12 cellular contexts compared by ENCODE assay signal in the genomic region with DNA sequence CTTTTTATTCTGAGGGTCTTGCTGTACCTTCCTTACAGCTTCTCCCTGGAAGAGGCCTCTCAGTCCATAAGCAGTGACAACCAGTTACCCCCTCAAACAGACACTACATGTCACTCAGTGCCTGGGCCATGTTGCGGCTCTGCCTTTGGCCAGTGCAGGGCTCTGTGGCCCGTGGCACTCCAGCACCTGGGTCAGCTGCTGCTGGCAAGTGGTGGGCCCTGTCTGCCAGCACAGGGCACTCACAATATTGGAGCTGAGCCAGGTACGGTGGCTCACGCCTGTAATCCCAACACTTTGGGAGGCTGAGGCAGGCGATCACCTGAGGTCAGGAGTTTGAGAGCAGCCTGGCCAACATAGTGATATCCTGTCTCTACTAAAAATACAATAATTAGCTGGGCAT.
"Had no signal": no experiment of that assay in that cellular context is flagged by ENCODE, and none has a peak within 500 bp of the region (broad histone marks: within the 10 kb centered on the region; RNA-seq: fewer than 3 reads in every experiment).

No MANE protein-coding gene starts in this region.

- H3K9me3 ChIP-seq: breast epithelium had no signal

- H3K4me3 ChIP-seq: breast epithelium had no signal

- H3K9ac ChIP-seq: parathyroid adenoma had no signal

- H3K4me1 ChIP-seq: breast epithelium, foreskin keratinocyte had no signal

- H2AFZ ChIP-seq: parathyroid adenoma had no signal

- ATAC-seq: activated CD4-positive, CD25-positive, alpha-beta regulatory T cell treated with anti-CD3 and anti-CD28 coated beads, Interleukin-2, amount 50 U/mL, for 24 hours; effector memory CD8-positive, alpha-beta T cell; naive thymus-derived CD4-positive, alpha-beta T cell had no signal

- H3K27ac ChIP-seq: foreskin keratinocyte, parathyroid adenoma had no signal

- DNase-seq: activated naive CD4-positive, alpha-beta T cell; anterior cingulate cortex; dermis blood vessel endothelial cell; effector memory CD8-positive, alpha-beta T cell; foreskin keratinocyte; naive thymus-derived CD4-positive, alpha-beta T cell; stimulated activated CD4-positive, alpha-beta T cell treated with anti-CD3 and anti-CD28 coated beads, Interleukin-12 subunit alpha, Interleukin-12 subunit beta, amount 100 ng/mL, for 4 hours; stimulated activated CD4-positive, alpha-beta T cell treated with anti-CD3 and anti-CD28 coated beads, Interleukin-2, amount 100 ng/mL, for 24 hours; SW 1271 had no signal

- H3K36me3 ChIP-seq: breast epithelium had no signal

- H3K27me3 ChIP-seq: breast epithelium, foreskin keratinocyte had no signal
